25 cellular contexts compared by ENCODE assay signal in genomic region chrX:150310417-150310816, GRCh38. TPM values are rescaled to one million over a fixed set of nuclear protein-coding genes. Genes with fewer than 3 reads are reported as not detected.
DNase-seq lines count a peak whose midpoint lies in the region; TF ChIP-seq lines count a peak whose summit lies in the region.
"Had no signal": no experiment of that assay in that cellular context is flagged by ENCODE, and none has a peak within 500 bp of the region (broad histone marks: within the 10 kb centered on the region; RNA-seq: fewer than 3 reads in every experiment).

No MANE protein-coding gene starts in this region.

- peaks cover 54% of the 10 kb centered on the region for H3K9me3 Mint-ChIP-seq in nephron progenitor cell
- no peaks in the 10 kb centered on the region for H3K9me3 Mint-ChIP-seq in activated naive CD4-positive, alpha-beta T cell treated with anti-CD3 and anti-CD28 coated beads, Interleukin-2, amount 10 ng/mL, durations not matched to agents 7 days and 5 days
- H3K9me3 Mint-ChIP-seq: CD4-positive, CD25-positive, alpha-beta regulatory T cell; CD8-positive, alpha-beta memory T cell had no signal

- no peaks in the 10 kb centered on the region for H3K27me3 ChIP-seq in esophagus muscularis mucosa
- no peaks in the 10 kb centered on the region for H3K27me3 ChIP-seq in vagina
- H3K27me3 ChIP-seq in spleen (replicated peaks in 1 of 7), result no peaks in the 10 kb centered on the region
- H3K27me3 ChIP-seq: BE2C, BLaER1 had no signal

- intact Hi-C loops in esophagus muscularis mucosa (cut with DNase I), result no loop called here
- intact Hi-C loops in vagina (cut with DNase I), result no loop called here
- intact Hi-C loops in spleen (cut with DNase I; ENCODE audit: low total_unique reads), result no loop called here

- POLR2A ChIA-PET in HEK293 (lab: Yijun Ruan, JAX), result no interaction called here

- no peaks in the 10 kb centered on the region for H3K36me3 ChIP-seq in HEK293 (ENCODE audit: control insufficient read depth in 2 of 2, insufficient read depth in 1 of 2, low read length in 2 of 2)
- no peaks in the 10 kb centered on the region for H3K36me3 ChIP-seq in esophagus muscularis mucosa
- no peaks in the 10 kb centered on the region for H3K36me3 ChIP-seq in vagina
- no peaks in the 10 kb centered on the region for H3K36me3 ChIP-seq in spleen
- H3K36me3 ChIP-seq: BE2C, BLaER1 had no signal

- no peak overlapping the region for H3K4me3 Mint-ChIP-seq in nephron progenitor cell
- no peak overlapping the region for H3K4me3 Mint-ChIP-seq in activated naive CD4-positive, alpha-beta T cell treated with anti-CD3 and anti-CD28 coated beads, Interleukin-2, amount 10 ng/mL, durations not matched to agents 7 days and 5 days
- H3K4me3 Mint-ChIP-seq: CD14-positive monocyte; CD4-positive, alpha-beta memory T cell; CD4-positive, CD25-positive, alpha-beta regulatory T cell; CD8-positive, alpha-beta memory T cell had no signal

- H3K9me3 ChIP-seq in HEK293 (ENCODE audit: control insufficient read depth, insufficient read depth, low read depth, low read length) (no peaks in the 10 kb centered on the region), esophagus muscularis mucosa (no peaks in the 10 kb centered on the region), vagina (no peaks in the 10 kb centered on the region), spleen (no peaks in the 10 kb centered on the region)
- H3K9me3 ChIP-seq: BE2C, BLaER1 had no signal

- TF ChIP-seq POLR2A in esophagus muscularis mucosa (IDR thresholded peaks at IDR 0.05; ENCODE audit: low read depth) (no peak), vagina (IDR thresholded peaks at IDR 0.05) (no peak), spleen (IDR thresholded peaks at IDR 0.05) (no peak)

- H3K4me1 ChIP-seq in HEK293 (ENCODE audit: control insufficient read depth, insufficient read depth, low read length) (no peaks in the 10 kb centered on the region), esophagus muscularis mucosa (no peaks in the 10 kb centered on the region), vagina (no peaks in the 10 kb centered on the region), spleen (no peaks in the 10 kb centered on the region)
- H3K4me1 ChIP-seq: BE2C had no signal

- TF ChIP-seq CTCF in HEK293 (tag by site-specific recombination; IDR thresholded peaks at IDR 0.05) (no peak), esophagus muscularis mucosa (IDR thresholded peaks at IDR 0.05) (no peak), nephron progenitor cell (IDR thresholded peaks at IDR 0.05) (no peak), vagina (IDR thresholded peaks at IDR 0.05) (no peak), spleen (IDR thresholded peaks at IDR 0.05 in 8 of 11, conservative IDR thresholded peaks at IDR 0.05 in 3 of 11) (no peak)

- no peak for TF ChIP-seq EP300 in esophagus muscularis mucosa (IDR thresholded peaks at IDR 0.05)

- H3K4me3 ChIP-seq in HEK293 (ENCODE audit: low read depth, low read length) (no peak overlapping the region), esophagus muscularis mucosa (no peak overlapping the region), vagina (no peak overlapping the region), spleen (no peak overlapping the region)
- H3K4me3 ChIP-seq: BLaER1, GM12878 had no signal

- DNase-seq in esophagus muscularis mucosa (ENCODE audit: extremely low spot score), result peak; percentile 4
- DNase-seq in nephron progenitor cell, result no peak
- DNase-seq in vagina (ENCODE audit: extremely low spot score in 2 of 2), result peak; percentile 49 to 67
- no peak for DNase-seq in KG1 (lab: John Stamatoyannopoulos, UW)
- no peak for DNase-seq in spleen
- DNase-seq in activated naive CD4-positive, alpha-beta T cell treated with anti-CD3 and anti-CD28 coated beads, Interleukin-2, amount 10 ng/mL, durations not matched to agents 7 days and 5 days, result no peak
- DNase-seq in DMS79 (lab: John Stamatoyannopoulos, UW), result no peak
- DNase-seq: 8988T; ACHN; BE2C; C1 segment of cervical spinal cord; CD4-positive, alpha-beta memory T cell; CD4-positive, CD25-positive, alpha-beta regulatory T cell; CD8-positive, alpha-beta memory T cell; COR-L47; DMS 273 treated with DMSO at 0.1 percent for 48 hours; DMS153; DMS53; DMS79 treated with DMSO at 0.1 percent for 48 hours; GDM1 had no signal

- WGBS in esophagus muscularis mucosa, result 81% methylated on average over 4 of the region's 4 CpGs
- WGBS in spleen, 5 donors, result 72 to 100% (median 89%) methylated on average over 2 to 4 of the region's 4 CpGs

- no peaks in the 10 kb centered on the region for H3K36me3 Mint-ChIP-seq in nephron progenitor cell (ENCODE audit: low read depth)
- H3K36me3 Mint-ChIP-seq in activated naive CD4-positive, alpha-beta T cell treated with anti-CD3 and anti-CD28 coated beads, Interleukin-2, amount 10 ng/mL, durations not matched to agents 7 days and 5 days, result no peaks in the 10 kb centered on the region
- H3K36me3 Mint-ChIP-seq: CD14-positive monocyte; CD4-positive, alpha-beta memory T cell; CD4-positive, CD25-positive, alpha-beta regulatory T cell; CD8-positive, alpha-beta memory T cell had no signal

- H3K27me3 Mint-ChIP-seq in nephron progenitor cell (ENCODE audit: low read depth, poor library complexity), result peaks cover 6% of the 10 kb centered on the region
- H3K27me3 Mint-ChIP-seq in activated naive CD4-positive, alpha-beta T cell treated with anti-CD3 and anti-CD28 coated beads, Interleukin-2, amount 10 ng/mL, durations not matched to agents 7 days and 5 days, result no peaks in the 10 kb centered on the region
- H3K27me3 Mint-ChIP-seq: CD4-positive, alpha-beta memory T cell; CD4-positive, CD25-positive, alpha-beta regulatory T cell had no signal

- CTCF ChIA-PET in HEK293 (lab: Yijun Ruan, JAX), result no interaction called here
- CTCF ChIA-PET in activated naive CD4-positive, alpha-beta T cell treated with anti-CD3 and anti-CD28 coated beads, Interleukin-2, amount 10 ng/mL, durations not matched to agents 7 days and 5 days (lab: Charles Lee), result no interaction called here

- H3K27ac ChIP-seq in HEK293 (ENCODE audit: extremely low read depth, low read depth, low read length) (no peak overlapping the region), esophagus muscularis mucosa (replicated peaks in 1 of 4) (no peak overlapping the region), vagina (no peak overlapping the region), spleen (no peak overlapping the region)
- H3K27ac ChIP-seq: BLaER1 had no signal

- H3K4me1 Mint-ChIP-seq in nephron progenitor cell, result peaks cover 12% of the 10 kb centered on the region
- peaks cover 2% of the 10 kb centered on the region for H3K4me1 Mint-ChIP-seq in activated naive CD4-positive, alpha-beta T cell treated with anti-CD3 and anti-CD28 coated beads, Interleukin-2, amount 10 ng/mL, durations not matched to agents 7 days and 5 days
- H3K4me1 Mint-ChIP-seq: CD14-positive monocyte; CD4-positive, CD25-positive, alpha-beta regulatory T cell had no signal

- H3K27ac Mint-ChIP-seq in nephron progenitor cell, result peak overlapping the region; percentile 76
- no peak overlapping the region for H3K27ac Mint-ChIP-seq in activated naive CD4-positive, alpha-beta T cell treated with anti-CD3 and anti-CD28 coated beads, Interleukin-2, amount 10 ng/mL, durations not matched to agents 7 days and 5 days
- H3K27ac Mint-ChIP-seq: CD14-positive monocyte; CD4-positive, alpha-beta memory T cell; CD4-positive, CD25-positive, alpha-beta regulatory T cell; CD8-positive, alpha-beta memory T cell had no signal

TF ChIP-seq in HEK293, 187 proteins besides CTCF, POLR2A, EP300 and RAD21:
- TF ChIP-seq ZNF660 (tag by site-specific recombination; IDR thresholded peaks at IDR 0.05), result no peak
- TF ChIP-seq ZNF768 (tag by site-specific recombination; IDR thresholded peaks at IDR 0.05), result no peak
- no peak for TF ChIP-seq HOXC10 (CRISPR knock-in tag; IDR thresholded peaks at IDR 0.05)
- TF ChIP-seq ZNF211 (tag by site-specific recombination; IDR thresholded peaks at IDR 0.05; ENCODE audit: low read depth), result no peak
- no peak for TF ChIP-seq ZNF175 (tag by site-specific recombination; IDR thresholded peaks at IDR 0.05)
- no peak for TF ChIP-seq YY1 (tag by site-specific recombination; IDR thresholded peaks at IDR 0.05)
- TF ChIP-seq HIC1 (tag by site-specific recombination; IDR thresholded peaks at IDR 0.05), result no peak
- TF ChIP-seq ZFP41 (tag by site-specific recombination; IDR thresholded peaks at IDR 0.05; ENCODE audit: borderline replicate concordance), result no peak
- TF ChIP-seq ZNF843 (tag by site-specific recombination; IDR thresholded peaks at IDR 0.05), result no peak
- no peak for TF ChIP-seq ZNF157 (tag by site-specific recombination; IDR thresholded peaks at IDR 0.05)
- peak; percentile 76 for TF ChIP-seq SCRT2 (tag by site-specific recombination; IDR thresholded peaks at IDR 0.05)
- TF ChIP-seq ZNF391 (tag by site-specific recombination; IDR thresholded peaks at IDR 0.05; ENCODE audit: borderline replicate concordance, low read depth), result no peak
- TF ChIP-seq SCRT1 (tag by site-specific recombination; IDR thresholded peaks at IDR 0.05; ENCODE audit: borderline replicate concordance), result peak; percentile 50; the same call in 1 of the 2 replicates

RNA-seq across cellular contexts. Expression of gene MAMLD1, which starts 52.7 kb away (rescaled TPM):
- total RNA-seq in esophagus muscularis mucosa (1 to 10 TPM; 1.6 to 5.3 (median 3.3) TPM), vagina (3.2 TPM), spleen (1 to 10 TPM; 2.8 to 7.3 (median 4.5) TPM)
- 1 to 10 TPM; 1.2 to 2.0 (median 1.5) TPM for polyA plus RNA-seq in spleen
- total RNA-seq: G401, GM12878 had no signal
- polyA plus RNA-seq: CD14-positive monocyte had no signal

Comparison
In these comparisons a context has a peak if more than half of its experiments do, and no peak if none do; other contexts are left out.
1. DNase-seq: peak in esophagus muscularis mucosa (single experiment) and vagina (2 of 2); none in nephron progenitor cell (single experiment), KG1 (single experiment), spleen (single experiment), activated naive CD4-positive, alpha-beta T cell treated with anti-CD3 and anti-CD28 coated beads, Interleukin-2, amount 10 ng/mL, durations not matched to agents 7 days and 5 days (single experiment) and DMS79 (single experiment).